8 cellular contexts compared by ENCODE assay signal in the genomic region with DNA sequence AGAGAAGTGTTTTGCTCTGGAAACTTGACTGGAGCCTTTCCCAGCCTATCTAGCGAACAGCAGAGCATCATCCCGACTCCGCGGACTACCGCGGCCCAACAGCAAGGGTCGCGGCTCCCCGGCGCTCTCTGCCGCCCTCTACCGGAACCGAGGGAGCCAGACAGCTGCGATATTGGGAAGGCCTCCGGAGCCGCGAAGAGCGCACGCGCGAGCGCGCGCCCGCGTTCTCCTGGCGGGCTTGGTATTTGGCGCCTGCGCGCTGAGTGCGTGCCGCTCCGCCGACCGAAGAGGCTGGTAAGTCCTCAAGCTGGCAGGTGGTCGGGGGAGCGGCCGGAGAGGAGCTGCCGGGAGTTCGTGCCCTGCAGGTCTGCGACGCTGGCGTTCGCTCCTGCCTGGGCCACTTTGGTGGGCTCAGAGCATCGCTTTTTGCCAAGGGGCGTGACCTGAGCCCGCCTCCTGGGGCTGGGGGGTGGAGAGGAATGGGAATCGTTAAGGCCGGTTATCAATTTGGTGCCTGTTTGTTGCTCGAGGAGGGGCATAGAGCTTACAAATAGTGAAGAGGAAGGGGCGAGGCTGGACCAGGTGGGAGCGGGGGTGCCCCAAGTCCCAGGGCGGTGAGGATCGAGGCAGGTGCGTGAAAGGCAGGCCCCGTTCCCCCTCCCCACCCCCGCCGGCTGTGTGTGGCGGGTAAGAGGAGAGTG. TPM values are rescaled to one million over a fixed set of nuclear protein-coding genes. Genes with fewer than 3 reads are reported as not detected.
A peak's percentile ranks its signal among the peaks of the same experiment; 100 is the strongest.
DNase-seq lines count a peak whose midpoint lies in the region; ATAC-seq and TF ChIP-seq lines count a peak whose summit lies in the region.

A gene with protein sequence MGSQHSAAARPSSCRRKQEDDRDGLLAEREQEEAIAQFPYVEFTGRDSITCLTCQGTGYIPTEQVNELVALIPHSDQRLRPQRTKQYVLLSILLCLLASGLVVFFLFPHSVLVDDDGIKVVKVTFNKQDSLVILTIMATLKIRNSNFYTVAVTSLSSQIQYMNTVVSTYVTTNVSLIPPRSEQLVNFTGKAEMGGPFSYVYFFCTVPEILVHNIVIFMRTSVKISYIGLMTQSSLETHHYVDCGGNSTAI (plus strand): TSS at position 257 of the 701 bp plus-strand sequence. CDS start 641 bp downstream, outside the sequence.

- H3K27me3 Mint-ChIP-seq in activated T-cell treated with anti-CD3 and anti-CD28 coated beads, Interleukin-2, amount 50 U/mL, for 24 hours: peaks cover 9% of the 10 kb centered on the region

- H3K27me3 ChIP-seq in PC-3 (ENCODE audit: low read length) (no peaks in the 10 kb centered on the region), muscle layer of colon (ENCODE audit: control insufficient read depth in 1 of 2, insufficient read depth in 2 of 2, low read length in 2 of 2) (no peaks in the 10 kb centered on the region)

- no TSS peak for BruUV-seq in PC-3 (replicated peaks; lab: Mats Ljungman, UMichigan)

- ATAC-seq in GM21619 (IDR thresholded peaks at IDR 0.05; ENCODE audit: unreplicated experiment) (peak; percentile 90), PC-3 (peak; percentile 94), esophagus mucosa (peak; percentile 98)

- POLR2A ChIA-PET in PC-3 (lab: Charles Lee; ENCODE audit: unreplicated experiment): interaction anchor here (0.6 kb wide), 1 partner anchor 47 kb away, joined by 3 read pairs; no protein-coding TSS in a partner anchor

- peaks cover 16% of the 10 kb centered on the region for H3K4me1 ChIP-seq in PC-3 (ENCODE audit: insufficient read depth, low read length)
- peaks cover 22% of the 10 kb centered on the region for H3K4me1 ChIP-seq in muscle layer of colon (ENCODE audit: insufficient read depth, low read length)

- peak within 1 kb of the TSS; percentile 99 for H3K4me3 Mint-ChIP-seq in activated T-cell treated with anti-CD3 and anti-CD28 coated beads, Interleukin-2, amount 50 U/mL, for 24 hours

- H3K9me3 ChIP-seq in PC-3 (ENCODE audit: low read length) (no peaks in the 10 kb centered on the region), muscle layer of colon (ENCODE audit: low read length) (no peaks in the 10 kb centered on the region)

- intact Hi-C loops in PC-3 (cut with micrococcal nuclease): loop anchor here (1.0 to 5.0 kb wide), 4 partner anchors 39 to 201 kb away; partner anchors contain the start of gene COL2A1

- H3K9ac ChIP-seq in PC-3 (ENCODE audit: low read length) (peak within 1 kb of the TSS; percentile 82), muscle layer of colon (ENCODE audit: low read length) (peak within 1 kb of the TSS; percentile 59)

- H3K36me3 ChIP-seq in PC-3 (ENCODE audit: low read depth, low read length) (peaks cover 17% of the 10 kb centered on the region), muscle layer of colon (ENCODE audit: insufficient read depth, low read length) (peaks cover 25% of the 10 kb centered on the region)

- no peak within 1 kb of the TSS for H3K27ac ChIP-seq in PC-3 (ENCODE audit: low read length)
- peak within 1 kb of the TSS; percentile 71 for H3K27ac ChIP-seq in muscle layer of colon (ENCODE audit: low read depth, low read length)

- H3K4me3 ChIP-seq in Jurkat, Clone E6-1 (ENCODE audit: low read length): peak within 1 kb of the TSS; percentile 72
- H3K4me3 ChIP-seq in PC-3 (ENCODE audit: low read length): peak within 1 kb of the TSS; percentile 86
- H3K4me3 ChIP-seq in muscle layer of colon (ENCODE audit: low read depth in 1 of 2, low read length in 2 of 2): peak within 1 kb of the TSS; percentile 85 to 88

- DNase-seq in DMS79 (lab: John Stamatoyannopoulos, UW) (peak; percentile 84), PC-3 (peak; percentile 94)
- DNase-seq in Jurkat, Clone E6-1 (ENCODE audit: low read depth, low spot score): peak; percentile 87
- peak; percentile 94 for DNase-seq in activated T-cell treated with anti-CD3 and anti-CD28 coated beads, Interleukin-2, amount 50 U/mL, for 24 hours
- peak; percentile 79 for DNase-seq in stimulated activated CD8-positive, alpha-beta memory T cell treated with anti-CD3 and anti-CD28 coated beads, Interleukin-7, amount 100 ng/mL, for 24 hours (ENCODE audit: low read depth)

- no peaks in the 10 kb centered on the region for H3K9me2 ChIP-seq in PC-3 (replicated peaks; ENCODE audit: low read length)

- peak within 1 kb of the TSS; percentile 95 for H3K27ac Mint-ChIP-seq in activated T-cell treated with anti-CD3 and anti-CD28 coated beads, Interleukin-2, amount 50 U/mL, for 24 hours

- peak within 1 kb of the TSS; percentile 83 for H3K4me2 ChIP-seq in PC-3 (ENCODE audit: low read length)

- no peaks in the 10 kb centered on the region for H4K20me1 ChIP-seq in PC-3 (ENCODE audit: low read length)

- CTCF ChIA-PET in PC-3 (lab: Charles Lee): interaction anchor here (0.7 to 0.8 kb wide), 3 partner anchors 58 to 157 kb away, joined by 3 to 4 read pairs (median 3); partner anchors contain the start of gene VDR

- H3F3A ChIP-seq in PC-3 (ENCODE audit: low read length, unreplicated experiment): no peaks in the 10 kb centered on the region

- peaks cover 23% of the 10 kb centered on the region for H3K79me2 ChIP-seq in PC-3 (ENCODE audit: low read length)

- H3K9me3 Mint-ChIP-seq in activated T-cell treated with anti-CD3 and anti-CD28 coated beads, Interleukin-2, amount 50 U/mL, for 24 hours: no peaks in the 10 kb centered on the region

- peaks cover 39% of the 10 kb centered on the region for H3K4me1 Mint-ChIP-seq in activated T-cell treated with anti-CD3 and anti-CD28 coated beads, Interleukin-2, amount 50 U/mL, for 24 hours (ENCODE audit: low read depth)

- peak within 1 kb of the TSS; percentile 98 for H2AFZ ChIP-seq in PC-3 (ENCODE audit: low read length)

- H3K36me3 Mint-ChIP-seq in activated T-cell treated with anti-CD3 and anti-CD28 coated beads, Interleukin-2, amount 50 U/mL, for 24 hours (ENCODE audit: low read depth): peaks cover 52% of the 10 kb centered on the region

- peak; percentile 92 for TF ChIP-seq CTCF in PC-3 (conservative IDR thresholded peaks at IDR 0.05; ENCODE audit: low read depth, low read length)

RNA-seq across cellular contexts. Expression of the gene that starts here (rescaled TPM):
- 327 TPM for polyA plus RNA-seq in Jurkat, Clone E6-1 (2012; ENCODE audit: insufficient read depth, insufficient read length)
- total RNA-seq in PC-3 (2014; rRNA removed) (114 and 166 TPM in 2 replicates), esophagus mucosa (45.4 TPM)
